In genomic region chr2:84911135-84911678, GRCh38 we compare ENCODE assay signal across 16 cellular contexts.
"Had no signal": no experiment of that assay in that cellular context is flagged by ENCODE, and none has a peak within 500 bp of the region (broad histone marks: within the 10 kb centered on the region; RNA-seq: fewer than 3 reads in every experiment).

No MANE protein-coding gene starts in this region.

- H3K27ac Mint-ChIP-seq: nephron progenitor cell had no signal

- H3K4me3 ChIP-seq: heart left ventricle, suprapubic skin, thyroid gland, upper lobe of right lung, vagina had no signal

- H3K4me1 ChIP-seq: upper lobe of right lung had no signal

- H3K27me3 ChIP-seq: heart left ventricle, neutrophil, suprapubic skin, thyroid gland, upper lobe of right lung, vagina had no signal

- ATAC-seq: heart left ventricle; naive thymus-derived CD4-positive, alpha-beta T cell; stimulated activated naive CD8-positive, alpha-beta T cell treated with anti-CD3 and anti-CD28 coated beads, Interleukin-15, Interleukin-2, amounts not matched to agents 100 U/mL and 50 U/mL, for 24 hours; upper lobe of right lung had no signal

- H3K36me3 ChIP-seq: neutrophil, suprapubic skin, thyroid gland, upper lobe of right lung had no signal

- H3K9me3 ChIP-seq: neutrophil, suprapubic skin, thyroid gland, upper lobe of right lung, vagina had no signal

- H3K27ac ChIP-seq: heart left ventricle, neutrophil, suprapubic skin, thyroid gland, upper lobe of right lung, vagina had no signal

- DNase-seq: dermis blood vessel endothelial cell; heart left ventricle; hippocampal formation; kidney glomerular epithelial cell; mesendoderm; nephron progenitor cell; posterior cingulate gyrus; small intestine; stimulated activated CD4-positive, alpha-beta T cell treated with anti-CD3 and anti-CD28 coated beads, Interleukin-12 subunit alpha, Interleukin-12 subunit beta, amount 100 ng/mL, for 4 hours; stimulated activated naive CD8-positive, alpha-beta T cell treated with anti-CD3 and anti-CD28 coated beads, Interleukin-15, Interleukin-2, amounts not matched to agents 100 U/mL and 50 U/mL, for 24 hours; thyroid gland; upper lobe of right lung had no signal

- H3K4me3 Mint-ChIP-seq: nephron progenitor cell had no signal
